In genomic region chr20:3818155-3819151, GRCh38 we compare ENCODE assay signal across 8 cellular contexts. TPM values are rescaled to one million over a fixed set of nuclear protein-coding genes. Genes with fewer than 3 reads are reported as not detected.
A peak's percentile ranks its signal among the peaks of the same experiment; 100 is the strongest.
DNase-seq lines count a peak whose midpoint lies in the region; TF ChIP-seq lines count a peak whose summit lies in the region.

No MANE protein-coding gene starts in this region.

- H3F3A ChIP-seq in neural progenitor cell (ENCODE audit: low read depth), result peaks cover 28% of the 10 kb centered on the region

- no peaks in the 10 kb centered on the region for H4K20me1 ChIP-seq in neural progenitor cell (ENCODE audit: low read depth)

- H3K27me3 Mint-ChIP-seq in activated naive CD4-positive, alpha-beta T cell treated with anti-CD3 and anti-CD28 coated beads for 36 hours (ENCODE audit: low read depth), result no peaks in the 10 kb centered on the region
- H3K27me3 Mint-ChIP-seq in T-helper 1 cell treated with Interleukin-12 subunit alpha and Interleukin-12 subunit beta and Interleukin-4 antibody, amounts not matched to agents 30 μg/mL and 1 μg/mL, for 36 hours (ENCODE audit: low read depth), result no peaks in the 10 kb centered on the region
- peaks cover 2% of the 10 kb centered on the region for H3K27me3 Mint-ChIP-seq in neural progenitor cell (ENCODE audit: insufficient read depth, low read depth)

- H3K9ac ChIP-seq in neural progenitor cell, result no peak overlapping the region

- intact Hi-C loops in activated naive CD4-positive, alpha-beta T cell treated with anti-CD3 and anti-CD28 coated beads for 36 hours (cut with micrococcal nuclease), result no loop called here

- H3K4me3 ChIP-seq in fibroblast of mammary gland (ENCODE audit: control insufficient read depth, low read depth, low read length) (no peak overlapping the region), neural progenitor cell (no peak overlapping the region)

- H3K27ac ChIP-seq in neural progenitor cell, result no peak overlapping the region

- CTCF ChIA-PET in activated naive CD4-positive, alpha-beta T cell treated with anti-CD3 and anti-CD28 coated beads for 36 hours (lab: Charles Lee), result interaction anchor here (1.0 to 5.3 kb wide), 8 partner anchors 12 to 65 kb away, joined by 3 to 58 read pairs (median 4); partner anchors contain the start of genes CENPB and SPEF1

- H3K36me3 ChIP-seq in neural progenitor cell, result no peaks in the 10 kb centered on the region

- no peak overlapping the region for H3K4me2 ChIP-seq in neural progenitor cell

- no peaks in the 10 kb centered on the region for H3K9me3 Mint-ChIP-seq in activated naive CD4-positive, alpha-beta T cell treated with anti-CD3 and anti-CD28 coated beads for 36 hours
- H3K9me3 Mint-ChIP-seq in T-helper 1 cell treated with Interleukin-12 subunit alpha and Interleukin-12 subunit beta and Interleukin-4 antibody, amounts not matched to agents 30 μg/mL and 1 μg/mL, for 36 hours, result no peaks in the 10 kb centered on the region
- no peaks in the 10 kb centered on the region for H3K9me3 Mint-ChIP-seq in neural progenitor cell

- H3K4me3 Mint-ChIP-seq in activated naive CD4-positive, alpha-beta T cell treated with anti-CD3 and anti-CD28 coated beads for 36 hours, result no peak overlapping the region
- H3K4me3 Mint-ChIP-seq in T-helper 1 cell treated with Interleukin-12 subunit alpha and Interleukin-12 subunit beta and Interleukin-4 antibody, amounts not matched to agents 30 μg/mL and 1 μg/mL, for 36 hours, result peak overlapping the region; percentile 52
- peak overlapping the region; percentile 84 for H3K4me3 Mint-ChIP-seq in neural progenitor cell

- no peaks in the 10 kb centered on the region for H3K27me3 ChIP-seq in neural progenitor cell

- no peaks in the 10 kb centered on the region for H3K9me3 ChIP-seq in neural progenitor cell (ENCODE audit: low read depth)

- peaks cover 10% of the 10 kb centered on the region for H3K4me1 ChIP-seq in neural progenitor cell

- H3K4me1 Mint-ChIP-seq in activated naive CD4-positive, alpha-beta T cell treated with anti-CD3 and anti-CD28 coated beads for 36 hours (ENCODE audit: low read depth), result peaks cover 48% of the 10 kb centered on the region
- H3K4me1 Mint-ChIP-seq in T-helper 1 cell treated with Interleukin-12 subunit alpha and Interleukin-12 subunit beta and Interleukin-4 antibody, amounts not matched to agents 30 μg/mL and 1 μg/mL, for 36 hours (ENCODE audit: low read depth), result peaks cover 41% of the 10 kb centered on the region
- H3K4me1 Mint-ChIP-seq in neural progenitor cell, result peaks cover 31% of the 10 kb centered on the region

- peak overlapping the region; percentile 43 for H2AFZ ChIP-seq in neural progenitor cell (replicated peaks)

- peak overlapping the region; percentile 14 for H3K27ac Mint-ChIP-seq in activated naive CD4-positive, alpha-beta T cell treated with anti-CD3 and anti-CD28 coated beads for 36 hours
- H3K27ac Mint-ChIP-seq in T-helper 1 cell treated with Interleukin-12 subunit alpha and Interleukin-12 subunit beta and Interleukin-4 antibody, amounts not matched to agents 30 μg/mL and 1 μg/mL, for 36 hours, result peak overlapping the region; percentile 59
- peak overlapping the region; percentile 33 for H3K27ac Mint-ChIP-seq in neural progenitor cell

- no peaks in the 10 kb centered on the region for H3K36me3 Mint-ChIP-seq in activated naive CD4-positive, alpha-beta T cell treated with anti-CD3 and anti-CD28 coated beads for 36 hours (ENCODE audit: low read depth)
- peaks cover 13% of the 10 kb centered on the region for H3K36me3 Mint-ChIP-seq in T-helper 1 cell treated with Interleukin-12 subunit alpha and Interleukin-12 subunit beta and Interleukin-4 antibody, amounts not matched to agents 30 μg/mL and 1 μg/mL, for 36 hours (ENCODE audit: low read depth)
- H3K36me3 Mint-ChIP-seq in neural progenitor cell, result no peaks in the 10 kb centered on the region

- DNase-seq in activated naive CD4-positive, alpha-beta T cell treated with anti-CD3 and anti-CD28 coated beads for 36 hours, result peak; percentile 34
- DNase-seq in activated naive CD4-positive, alpha-beta T cell (lab: John Stamatoyannopoulos, UW), result no peak
- DNase-seq in NCI-H1092 treated with DMSO at 0.1 percent for 48 hours (lab: John Stamatoyannopoulos, UW), result peak; percentile 72
- DNase-seq in fibroblast of mammary gland (ENCODE audit: low read depth), result peak; percentile 90
- peak; percentile 81 for DNase-seq in neural progenitor cell (ENCODE audit: low spot score)
- no peak for DNase-seq in GM19240 (ENCODE audit: insufficient read length, low spot score)
- DNase-seq in NCI-H128 (lab: John Stamatoyannopoulos, UW; ENCODE audit: unreplicated experiment), result no peak

- peaks cover 4% of the 10 kb centered on the region for H3K79me2 ChIP-seq in neural progenitor cell (ENCODE audit: low read depth)

- TF ChIP-seq CTCF in fibroblast of mammary gland (conservative IDR thresholded peaks at IDR 0.05; ENCODE audit: control insufficient read depth, insufficient read depth, low read depth, low read length) (peak; percentile 76), neural progenitor cell (IDR thresholded peaks at IDR 0.05) (peak; percentile 63)

RNA-seq across cellular contexts. Expression of gene AP5S1, which starts 1.9 kb away (rescaled TPM):
- 1 to 10 TPM; 8.0 to 8.2 TPM for total RNA-seq in activated naive CD4-positive, alpha-beta T cell treated with anti-CD3 and anti-CD28 coated beads for 36 hours
- total RNA-seq in neural progenitor cell (ENCODE audit: low replicate concordance), result 1.2 and 3.4 TPM in 2 replicates

RNA-seq across cellular contexts. Expression of gene CDC25B, which starts 22.3 kb away (rescaled TPM):
- total RNA-seq in activated naive CD4-positive, alpha-beta T cell treated with anti-CD3 and anti-CD28 coated beads for 36 hours, result 10 to 100 TPM; 94.8 to 97.7 TPM
- total RNA-seq in neural progenitor cell (ENCODE audit: low replicate concordance), result 9.3 and 22.9 TPM in 2 replicates

RNA-seq across cellular contexts. Expression of gene MAVS, which starts 28.2 kb away (rescaled TPM):
- total RNA-seq in activated naive CD4-positive, alpha-beta T cell treated with anti-CD3 and anti-CD28 coated beads for 36 hours, result 10 to 100 TPM; 14.8 to 16.0 TPM
- total RNA-seq in neural progenitor cell (ENCODE audit: low replicate concordance), result 14.1 and 23.4 TPM in 2 replicates

RNA-seq across cellular contexts. Expression of gene CENPB, which starts 31.9 kb away (rescaled TPM):
- total RNA-seq in activated naive CD4-positive, alpha-beta T cell treated with anti-CD3 and anti-CD28 coated beads for 36 hours, result 10 to 100 TPM; 29.1 to 30.3 TPM
- total RNA-seq in neural progenitor cell (ENCODE audit: low replicate concordance), result 5.0 and 28.9 TPM in 2 replicates

RNA-seq across cellular contexts. Expression of gene SPEF1, which starts 37.2 kb away (rescaled TPM):
- not detected for total RNA-seq in activated naive CD4-positive, alpha-beta T cell treated with anti-CD3 and anti-CD28 coated beads for 36 hours
- total RNA-seq in neural progenitor cell (ENCODE audit: low replicate concordance), result 0.34 and 1.2 TPM in 2 replicates

Comparison
In these comparisons a context has a peak if more than half of its experiments do, and no peak if none do; other contexts are left out.
1. DNase-seq: peak in activated naive CD4-positive, alpha-beta T cell treated with anti-CD3 and anti-CD28 coated beads for 36 hours (single experiment), NCI-H1092 treated with DMSO at 0.1 percent for 48 hours (single experiment), fibroblast of mammary gland (single experiment) and neural progenitor cell (single experiment); none in activated naive CD4-positive, alpha-beta T cell (0 of 4), GM19240 (single experiment) and NCI-H128 (single experiment).
2. Peak in every context shown above with its lines, with median percentiles within 50 percentile points of each other: H3K27ac Mint-ChIP-seq.